In genomic region chr4:16199132-16199531, GRCh38 we compare ENCODE assay signal across 9 cellular contexts. TPM values are rescaled to one million over a fixed set of nuclear protein-coding genes. Genes with fewer than 3 reads are reported as not detected.
DNase-seq lines count a peak whose midpoint lies in the region; ATAC-seq, FAIRE-seq and TF ChIP-seq lines count a peak whose summit lies in the region.
"Had no signal": no experiment of that assay in that cellular context is flagged by ENCODE, and none has a peak within 500 bp of the region (broad histone marks: within the 10 kb centered on the region; RNA-seq: fewer than 3 reads in every experiment).

No MANE protein-coding gene starts in this region.

- ATAC-seq in GM18498 (IDR thresholded peaks at IDR 0.05; ENCODE audit: unreplicated experiment) (no peak), sciatic nerve (no peak), GM21360 (IDR thresholded peaks at IDR 0.05; ENCODE audit: unreplicated experiment) (no peak)

- no peak overlapping the region for H3K27ac Mint-ChIP-seq in neural progenitor cell

- H3K79me2 ChIP-seq in neural progenitor cell (ENCODE audit: low read depth), result no peaks in the 10 kb centered on the region

- H3K36me3 Mint-ChIP-seq in neural progenitor cell, result peaks cover 2% of the 10 kb centered on the region

- no peak overlapping the region for H3K4me3 ChIP-seq in bronchial epithelial cell (ENCODE audit: low read depth, low read length)
- no peak overlapping the region for H3K4me3 ChIP-seq in neural progenitor cell
- H3K4me3 ChIP-seq: BLaER1 had no signal

- DNase-seq in DMS79 treated with DMSO at 0.1 percent for 48 hours (lab: John Stamatoyannopoulos, UW) (peak; percentile 29), DMS79 (lab: John Stamatoyannopoulos, UW) (no peak), NCI-H2081 treated with DMSO at 0.1 percent for 48 hours (lab: John Stamatoyannopoulos, UW) (peak; percentile 28), bronchial epithelial cell (ENCODE audit: low read depth) (peak; percentile 28), neural progenitor cell (ENCODE audit: low spot score) (peak; percentile 15), sciatic nerve (ENCODE audit: low spot score) (no peak)

- peaks cover 12% of the 10 kb centered on the region for H3K4me1 ChIP-seq in neural progenitor cell

- no peak overlapping the region for H3K4me2 ChIP-seq in neural progenitor cell
- H3K4me2 ChIP-seq: BLaER1 had no signal

- H3K27ac ChIP-seq in neural progenitor cell, result no peak overlapping the region
- H3K27ac ChIP-seq: BLaER1 had no signal

- no peak overlapping the region for H3K4me3 Mint-ChIP-seq in neural progenitor cell

- no peaks in the 10 kb centered on the region for H3K9me3 ChIP-seq in neural progenitor cell (ENCODE audit: low read depth)
- H3K9me3 ChIP-seq: BLaER1 had no signal

- intact Hi-C loops in sciatic nerve (cut with DNase I), result loop anchor here (5.0 kb wide), 1 partner anchor 162 kb away; no protein-coding TSS in a partner anchor

- H4K20me1 ChIP-seq in neural progenitor cell (ENCODE audit: low read depth), result no peaks in the 10 kb centered on the region

- H3K36me3 ChIP-seq in bronchial epithelial cell (ENCODE audit: control insufficient read depth, insufficient read depth, low read length), result no peaks in the 10 kb centered on the region
- H3K36me3 ChIP-seq in neural progenitor cell, result no peaks in the 10 kb centered on the region

- H2AFZ ChIP-seq in neural progenitor cell (replicated peaks), result no peak overlapping the region

- TF ChIP-seq CTCF in bronchial epithelial cell (IDR thresholded peaks at IDR 0.05; ENCODE audit: insufficient read depth, low read length, severe bottlenecking), result no peak
- peak; percentile 61 for TF ChIP-seq CTCF in neural progenitor cell (IDR thresholded peaks at IDR 0.05)

- H3F3A ChIP-seq in neural progenitor cell (ENCODE audit: low read depth), result peaks cover 8% of the 10 kb centered on the region

- FAIRE-seq in bronchial epithelial cell (lab: Jason Lieb, UNC), result no peak

- no peaks in the 10 kb centered on the region for H3K27me3 Mint-ChIP-seq in neural progenitor cell (ENCODE audit: insufficient read depth, low read depth)

- no peaks in the 10 kb centered on the region for H3K9me3 Mint-ChIP-seq in neural progenitor cell

- H3K27me3 ChIP-seq in bronchial epithelial cell (ENCODE audit: control insufficient read depth, insufficient read depth, low read length) (no peaks in the 10 kb centered on the region), neural progenitor cell (no peaks in the 10 kb centered on the region)
- H3K27me3 ChIP-seq: BLaER1 had no signal

- peaks cover 14% of the 10 kb centered on the region for H3K4me1 Mint-ChIP-seq in neural progenitor cell

- no peak overlapping the region for H3K9ac ChIP-seq in neural progenitor cell
- H3K9ac ChIP-seq: BLaER1 had no signal

RNA-seq across cellular contexts. Expression of gene TAPT1, which starts 27.1 kb away (rescaled TPM):
- total RNA-seq in bronchial epithelial cell (11.6 and 15.0 TPM in 2 replicates), neural progenitor cell (ENCODE audit: low replicate concordance) (16.4 and 18.9 TPM in 2 replicates), sciatic nerve (59.5 TPM)

Comparison
In these comparisons a context has a peak if more than half of its experiments do, and no peak if none do; other contexts are left out.
1. DNase-seq: peak in DMS79 treated with DMSO at 0.1 percent for 48 hours (single experiment), NCI-H2081 treated with DMSO at 0.1 percent for 48 hours (single experiment), bronchial epithelial cell (single experiment) and neural progenitor cell (single experiment); none in DMS79 (single experiment) and sciatic nerve (single experiment).